ENCODE assay signal across 21 cellular contexts in the genomic region with DNA sequence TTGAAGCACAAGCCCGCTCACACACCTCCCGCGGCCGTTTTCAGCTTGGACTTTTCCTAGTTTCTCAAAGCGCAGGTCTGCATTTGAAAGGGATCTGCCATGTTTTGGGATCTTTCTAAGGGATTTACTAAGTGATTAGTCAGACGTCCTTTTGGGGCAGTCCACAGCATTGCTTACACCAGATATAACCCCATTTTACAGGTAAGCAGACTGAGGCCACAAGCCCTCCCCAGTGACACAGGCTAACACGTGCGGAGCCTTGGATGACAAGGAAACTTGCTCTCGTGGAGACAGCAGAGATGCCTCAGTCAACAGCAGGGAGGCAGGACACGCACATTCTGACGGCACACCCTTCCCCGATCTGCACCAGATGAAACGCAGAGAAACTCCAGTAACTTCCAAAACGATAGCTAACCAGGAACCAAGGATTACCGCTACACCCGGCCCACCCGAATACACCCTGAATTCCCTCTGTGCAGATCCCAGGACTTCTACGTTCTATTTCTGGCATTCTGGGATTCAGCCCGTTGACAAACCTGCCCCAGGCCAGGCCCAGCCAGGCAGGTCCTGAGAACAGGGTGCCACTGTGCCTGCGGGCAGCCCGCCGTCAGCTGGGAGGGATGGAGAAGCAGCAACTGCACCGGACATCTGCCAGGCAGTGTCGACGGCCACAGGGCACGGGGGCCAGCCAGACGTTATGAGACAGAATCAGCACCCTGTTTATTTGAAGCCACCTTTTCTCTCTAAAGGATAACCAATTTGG. TPM values are rescaled to one million over a fixed set of nuclear protein-coding genes. Genes with fewer than 3 reads are reported as not detected.
"Had no signal": no experiment of that assay in that cellular context is flagged by ENCODE, and none has a peak within 500 bp of the region (broad histone marks: within the 10 kb centered on the region; RNA-seq: fewer than 3 reads in every experiment).

No MANE protein-coding gene starts in this region.

- H3K4me1 ChIP-seq: breast epithelium, vagina had no signal

- H3K36me3 Mint-ChIP-seq: activated CD4-positive, alpha-beta memory T cell treated with anti-CD3 and anti-CD28 coated beads for 36 hours; activated naive CD8-positive, alpha-beta T cell treated with anti-CD3 and anti-CD28 coated beads, Interleukin-2, amount 10 ng/mL, durations not matched to agents 7 days and 5 days; mesothelial cell of epicardium had no signal

- H3K27ac Mint-ChIP-seq: activated CD4-positive, alpha-beta memory T cell treated with anti-CD3 and anti-CD28 coated beads for 36 hours; activated naive CD8-positive, alpha-beta T cell treated with anti-CD3 and anti-CD28 coated beads, Interleukin-2, amount 10 ng/mL, durations not matched to agents 7 days and 5 days; mesothelial cell of epicardium; nephron had no signal

- H3K9me3 ChIP-seq: breast epithelium, esophagus squamous epithelium, sigmoid colon, vagina had no signal

- H3K36me3 ChIP-seq: breast epithelium, esophagus squamous epithelium, heart right ventricle, sigmoid colon, vagina had no signal

- H3K4me3 ChIP-seq: breast epithelium, esophagus squamous epithelium, heart right ventricle, sigmoid colon, vagina had no signal

- H3K4me3 Mint-ChIP-seq: activated CD4-positive, alpha-beta memory T cell treated with anti-CD3 and anti-CD28 coated beads for 36 hours; activated naive CD8-positive, alpha-beta T cell treated with anti-CD3 and anti-CD28 coated beads, Interleukin-2, amount 10 ng/mL, durations not matched to agents 7 days and 5 days; mesothelial cell of epicardium; nephron had no signal

- H3K27ac ChIP-seq: breast epithelium, esophagus squamous epithelium, heart right ventricle, sigmoid colon, vagina had no signal

- DNase-seq: activated CD4-positive, alpha-beta memory T cell treated with anti-CD3 and anti-CD28 coated beads for 36 hours; activated gamma-delta T cell; activated naive CD8-positive, alpha-beta T cell treated with anti-CD3 and anti-CD28 coated beads, Interleukin-2, amount 10 ng/mL, durations not matched to agents 7 days and 5 days; activated T-cell treated with anti-CD3 and anti-CD28 coated beads, Interleukin-2, amount 50 U/mL, for 48 hours; anterior cingulate cortex; esophagus squamous epithelium; foreskin fibroblast; sigmoid colon; stimulated activated CD4-positive, alpha-beta T cell treated with anti-CD3 and anti-CD28 coated beads, Interleukin-4, amount 100 ng/mL, for 24 hours; SW 1271; T-helper 9 cell had no signal

- H3K27me3 ChIP-seq: vagina had no signal

- FAIRE-seq: keratinocyte had no signal

- H3K9me3 Mint-ChIP-seq: activated CD4-positive, alpha-beta memory T cell treated with anti-CD3 and anti-CD28 coated beads for 36 hours; activated naive CD8-positive, alpha-beta T cell treated with anti-CD3 and anti-CD28 coated beads, Interleukin-2, amount 10 ng/mL, durations not matched to agents 7 days and 5 days had no signal

- H3K4me1 Mint-ChIP-seq: activated naive CD8-positive, alpha-beta T cell treated with anti-CD3 and anti-CD28 coated beads, Interleukin-2, amount 10 ng/mL, durations not matched to agents 7 days and 5 days; mesothelial cell of epicardium had no signal

RNA-seq across cellular contexts. Expression of gene FOXL3, which starts 27.9 kb away (rescaled TPM):
- total RNA-seq: activated CD4-positive, alpha-beta memory T cell treated with anti-CD3 and anti-CD28 coated beads for 36 hours; activated naive CD8-positive, alpha-beta T cell treated with anti-CD3 and anti-CD28 coated beads, Interleukin-2, amount 10 ng/mL, durations not matched to agents 7 days and 5 days; breast epithelium; esophagus squamous epithelium; heart right ventricle; liver; mesothelial cell of epicardium; osteocyte; pulmonary artery endothelial cell; sigmoid colon; vagina had no signal
- polyA plus RNA-seq: heart right ventricle, keratinocyte, liver, sigmoid colon, thymus had no signal
